In genomic region chr2:151297882-151298281, GRCh38 we compare ENCODE assay signal across 1 cellular context.
TF ChIP-seq lines count a peak whose summit lies in the region.

No MANE protein-coding gene starts in this region.

TF ChIP-seq in GM12878, 131 proteins besides CTCF, POLR2A, EP300 and RAD21 (continues in another document):
- TF ChIP-seq FOXM1 (IDR thresholded peaks at IDR 0.05; ENCODE audit: low read depth, low read length): no peak
- TF ChIP-seq IKZF1 (conservative IDR thresholded peaks at IDR 0.05): peak; percentile 69
- no peak for TF ChIP-seq ZNF207 (IDR thresholded peaks at IDR 0.05; ENCODE audit: borderline replicate concordance)
- no peak for TF ChIP-seq PML (IDR thresholded peaks at IDR 0.05; ENCODE audit: low read length)
- TF ChIP-seq ZNF24 (IDR thresholded peaks at IDR 0.05): no peak
- no peak for TF ChIP-seq USF2 (IDR thresholded peaks at IDR 0.05; ENCODE audit: borderline replicate concordance, low read depth, low read length)
- no peak for TF ChIP-seq ZNF687 (IDR thresholded peaks at IDR 0.05)
- peak; percentile 77 for TF ChIP-seq DPF2 (IDR thresholded peaks at IDR 0.05)
- no peak for TF ChIP-seq E2F8 (IDR thresholded peaks at IDR 0.05; ENCODE audit: low read depth, partially characterized antibody)
- no peak for TF ChIP-seq PKNOX1 (IDR thresholded peaks at IDR 0.05)
- TF ChIP-seq WRNIP1 (IDR thresholded peaks at IDR 0.05; ENCODE audit: borderline replicate concordance, low read depth, low read length): no peak
- no peak for TF ChIP-seq RELA (IDR thresholded peaks at IDR 0.05; ENCODE audit: borderline replicate concordance, partially characterized antibody)
- TF ChIP-seq ETV6 (conservative IDR thresholded peaks at IDR 0.05 in 1 of 2, IDR thresholded peaks at IDR 0.05 in 1 of 2; ENCODE audit: borderline replicate concordance in 1 of 2, low read depth in 1 of 2): peak in 1 of 2 experiments; percentile 82; a peak in 1 of 4 replicates
- no peak for TF ChIP-seq LARP7 (IDR thresholded peaks at IDR 0.05)
- peak; percentile 80 for TF ChIP-seq JUNB (IDR thresholded peaks at IDR 0.05)
- no peak for TF ChIP-seq BRCA1 (IDR thresholded peaks at IDR 0.05; ENCODE audit: low read depth, low read length)
- TF ChIP-seq MAX (IDR thresholded peaks at IDR 0.05; ENCODE audit: low read depth, low read length): no peak
- no peak for TF ChIP-seq BACH1 (IDR thresholded peaks at IDR 0.05; ENCODE audit: borderline replicate concordance)
- TF ChIP-seq TARDBP (IDR thresholded peaks at IDR 0.05; ENCODE audit: borderline replicate concordance): no peak
- no peak for TF ChIP-seq SMC3 (IDR thresholded peaks at IDR 0.05; ENCODE audit: borderline replicate concordance, low read length)
- TF ChIP-seq ZNF384 (IDR thresholded peaks at IDR 0.05; ENCODE audit: borderline replicate concordance, low read depth, low read length): no peak
- TF ChIP-seq PRDM15 (CRISPR knock-in tag; IDR thresholded peaks at IDR 0.05): no peak
- TF ChIP-seq SPI1 (IDR thresholded peaks at IDR 0.05; ENCODE audit: borderline replicate concordance, insufficient read depth, low read depth, low read length): peak; percentile 19; the same call in 1 of the 2 replicates
- no peak for TF ChIP-seq CREB1 (IDR thresholded peaks at IDR 0.05; ENCODE audit: low read depth)
- no peak for TF ChIP-seq SMAD5 (IDR thresholded peaks at IDR 0.05; ENCODE audit: low read depth)
- TF ChIP-seq EGR1 (IDR thresholded peaks at IDR 0.05; ENCODE audit: borderline replicate concordance in 1 of 2, low read depth in 2 of 2, low read length in 2 of 2): no peak
- TF ChIP-seq HSF1 (IDR thresholded peaks at IDR 0.05; ENCODE audit: low read depth, low read length): no peak
- TF ChIP-seq STAT3 (IDR thresholded peaks at IDR 0.05; ENCODE audit: low read depth, low read length): no peak
- 0 out of 2 replicates have a peak, but pooled peaks have one; percentile 47 for TF ChIP-seq YY1 (IDR thresholded peaks at IDR 0.05; ENCODE audit: low read depth, low read length)
- TF ChIP-seq NFIC (IDR thresholded peaks at IDR 0.05; ENCODE audit: low read depth, low read length): no peak
- no peak for TF ChIP-seq CBX5 (IDR thresholded peaks at IDR 0.05; ENCODE audit: low read depth)
- TF ChIP-seq ZNF592 (IDR thresholded peaks at IDR 0.05): no peak
- no peak for TF ChIP-seq TCF7 (IDR thresholded peaks at IDR 0.05; ENCODE audit: borderline replicate concordance)
- TF ChIP-seq MTA2 (IDR thresholded peaks at IDR 0.05; ENCODE audit: low read depth): peak; percentile 24; the same call in 1 of the 2 replicates
- no peak for TF ChIP-seq MLLT1 (IDR thresholded peaks at IDR 0.05)
- no peak for TF ChIP-seq STAT1 (conservative IDR thresholded peaks at IDR 0.05)
- no peak for TF ChIP-seq ZNF622 (IDR thresholded peaks at IDR 0.05)
- no peak for TF ChIP-seq FOXK2 (IDR thresholded peaks at IDR 0.05)
- TF ChIP-seq SUZ12 (IDR thresholded peaks at IDR 0.05; ENCODE audit: unreplicated experiment): no peak
- TF ChIP-seq ATF2 (IDR thresholded peaks at IDR 0.05; ENCODE audit: low read length): no peak
